8 cellular contexts compared by ENCODE assay signal in the genomic region with DNA sequence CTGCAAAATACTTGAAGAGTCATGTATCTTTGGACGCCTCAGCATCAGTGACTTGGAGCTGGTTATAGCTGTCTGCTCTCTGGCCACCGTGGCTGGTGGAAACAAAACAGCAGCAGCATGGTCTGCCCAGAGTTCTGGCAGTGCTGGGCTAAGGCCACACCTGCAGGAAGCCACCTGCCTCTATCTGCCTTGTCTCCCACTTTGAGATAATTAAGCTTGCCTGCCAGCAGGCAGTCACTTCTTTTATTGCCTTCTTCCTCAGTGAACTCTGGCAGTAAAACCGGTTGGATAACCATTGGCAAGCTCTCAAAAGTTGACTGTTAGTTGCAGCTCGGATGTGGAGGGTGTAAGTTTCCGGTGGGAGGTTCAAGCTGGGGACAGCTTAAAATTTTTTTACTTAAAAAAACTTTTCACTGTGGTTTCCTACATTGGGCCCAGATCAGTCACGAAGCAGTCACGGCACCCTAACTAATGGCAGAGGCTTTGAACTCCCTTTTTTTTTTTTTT. TPM values are rescaled to one million over a fixed set of nuclear protein-coding genes. Genes with fewer than 3 reads are reported as not detected.
DNase-seq lines count a peak whose midpoint lies in the region; ATAC-seq, FAIRE-seq and TF ChIP-seq lines count a peak whose summit lies in the region.

No MANE protein-coding gene starts in this region.

- peak overlapping the region; percentile 90 for H3K27ac Mint-ChIP-seq in activated CD4-positive, alpha-beta T cell treated with anti-CD3 and anti-CD28 coated beads for 36 hours

- H3K4me3 ChIP-seq in mucosa of rectum (ENCODE audit: low read length in 2 of 2): peak overlapping the region; percentile 10 to 33
- H3K4me3 ChIP-seq in subcutaneous abdominal adipose tissue (ENCODE audit: low read depth in 1 of 5, low read length in 5 of 5): peak overlapping the region; percentile 3 to 53 (median 41)

- H3K9me3 Mint-ChIP-seq in activated CD4-positive, alpha-beta T cell treated with anti-CD3 and anti-CD28 coated beads for 36 hours (ENCODE audit: low read depth): peaks cover 4% of the 10 kb centered on the region

- peak; percentile 67 for DNase-seq in GM10266 (ENCODE audit: extremely low spot score)
- peak; percentile 47 for DNase-seq in NCI-H146 treated with DMSO at 0.1 percent for 48 hours (lab: John Stamatoyannopoulos, UW; ENCODE audit: unreplicated experiment)
- DNase-seq in activated CD4-positive, alpha-beta T cell treated with anti-CD3 and anti-CD28 coated beads for 36 hours: peak; percentile 81
- peak; percentile 74 for DNase-seq in dermis blood vessel endothelial cell
- DNase-seq in D721Med (ENCODE audit: insufficient read length, low spot score): no peak

- no peaks in the 10 kb centered on the region for H3K27me3 Mint-ChIP-seq in activated CD4-positive, alpha-beta T cell treated with anti-CD3 and anti-CD28 coated beads for 36 hours

- H3K27me3 ChIP-seq in mucosa of rectum (ENCODE audit: control insufficient read depth in 2 of 2, insufficient read depth in 2 of 2, low read length in 2 of 2) (no peaks in the 10 kb centered on the region), subcutaneous abdominal adipose tissue (ENCODE audit: control insufficient read depth in 5 of 5, insufficient read depth in 4 of 5, low read length in 5 of 5) (no peaks in the 10 kb centered on the region)

- no peak for TF ChIP-seq CTCF in GM10266 (IDR thresholded peaks at IDR 0.05; ENCODE audit: control insufficient read depth, insufficient read depth, low read depth, missing control alignments)
- TF ChIP-seq CTCF in D721Med (IDR thresholded peaks at IDR 0.05; ENCODE audit: insufficient read depth, missing control alignments): no peak

- peak overlapping the region; percentile 58 for H3K4me3 Mint-ChIP-seq in activated CD4-positive, alpha-beta T cell treated with anti-CD3 and anti-CD28 coated beads for 36 hours

- intact Hi-C loops in activated CD4-positive, alpha-beta T cell treated with anti-CD3 and anti-CD28 coated beads for 36 hours (cut with DNase I, micrococcal nuclease): loop anchor here (1.0 to 10.0 kb wide), 6 partner anchors 25 to 336 kb away; partner anchors contain the start of genes IRGM (in 2 of the 2), TNIP1 (in 2 of the 2) and RPS14 (in 1 of the 2)

- POLR2A ChIA-PET in activated CD4-positive, alpha-beta T cell treated with anti-CD3 and anti-CD28 coated beads for 36 hours (lab: Charles Lee): interaction anchor here (0.6 to 1.7 kb wide), 5 partner anchors 25 to 418 kb away, joined by 3 to 11 read pairs (median 6); partner anchors contain the start of genes DCTN4, IRGM and RBM22

- FAIRE-seq in D721Med (lab: Jason Lieb, UNC): no peak

- peaks cover 34% of the 10 kb centered on the region for H3K36me3 Mint-ChIP-seq in activated CD4-positive, alpha-beta T cell treated with anti-CD3 and anti-CD28 coated beads for 36 hours (ENCODE audit: low read depth)

- CTCF ChIA-PET in activated CD4-positive, alpha-beta T cell treated with anti-CD3 and anti-CD28 coated beads for 36 hours (lab: Charles Lee): interaction anchor here (0.5 to 7.0 kb wide), 18 partner anchors 9 to 342 kb away, joined by 3 to 44 read pairs (median 4); partner anchors contain the start of genes DCTN4, IRGM and RBM22

- no peaks in the 10 kb centered on the region for H3K36me3 ChIP-seq in mucosa of rectum (ENCODE audit: control insufficient read depth in 2 of 2, insufficient read depth in 2 of 2, low read length in 2 of 2)
- no peaks in the 10 kb centered on the region for H3K36me3 ChIP-seq in subcutaneous abdominal adipose tissue (ENCODE audit: control insufficient read depth in 5 of 5, insufficient read depth in 5 of 5, low read length in 5 of 5)

- H3K4me1 Mint-ChIP-seq in activated CD4-positive, alpha-beta T cell treated with anti-CD3 and anti-CD28 coated beads for 36 hours: peaks cover 76% of the 10 kb centered on the region

- H3K27ac ChIP-seq in mucosa of rectum (ENCODE audit: low read depth in 2 of 2, low read length in 2 of 2) (peak overlapping the region; percentile 84 to 86), subcutaneous abdominal adipose tissue (ENCODE audit: low read depth, low read length) (peak overlapping the region; percentile 99)

- H3K4me1 ChIP-seq in mucosa of rectum (ENCODE audit: control insufficient read depth in 2 of 2, insufficient read depth in 2 of 2, low read length in 2 of 2) (peaks cover 43 to 47% of the 10 kb centered on the region in 2 donors), subcutaneous abdominal adipose tissue (ENCODE audit: control insufficient read depth in 5 of 5, insufficient read depth in 5 of 5, low read length in 5 of 5) (peaks cover 32 to 85% (median 82%) of the 10 kb centered on the region in 5 donors)

- ATAC-seq in HG02571 (IDR thresholded peaks at IDR 0.05; ENCODE audit: unreplicated experiment): peak; percentile 31
- ATAC-seq in activated CD4-positive, alpha-beta T cell treated with anti-CD3 and anti-CD28 coated beads for 36 hours: peak; percentile 79

- no peaks in the 10 kb centered on the region for H3K9me3 ChIP-seq in mucosa of rectum (ENCODE audit: control insufficient read depth in 2 of 2, low read length in 2 of 2)
- no peaks in the 10 kb centered on the region for H3K9me3 ChIP-seq in subcutaneous abdominal adipose tissue (ENCODE audit: control insufficient read depth in 5 of 5, low read length in 5 of 5)

- H3K9ac ChIP-seq in mucosa of rectum (ENCODE audit: low read depth in 1 of 2, low read length in 2 of 2): peak overlapping the region; percentile 42 to 60
- peak overlapping the region; percentile 60 to 88 (median 67) for H3K9ac ChIP-seq in subcutaneous abdominal adipose tissue (ENCODE audit: low read length in 5 of 5)

RNA-seq across cellular contexts. Expression of gene SMIM3, which starts 4.9 kb away (rescaled TPM):
- total RNA-seq in activated CD4-positive, alpha-beta T cell treated with anti-CD3 and anti-CD28 coated beads for 36 hours: 10 to 100 TPM; 16.8 to 16.9 TPM
- total RNA-seq in dermis blood vessel endothelial cell: 3.5 and 4.1 TPM in 2 replicates

RNA-seq across cellular contexts. Expression of gene DCTN4, which starts 24.7 kb away (rescaled TPM):
- total RNA-seq in activated CD4-positive, alpha-beta T cell treated with anti-CD3 and anti-CD28 coated beads for 36 hours: 10 to 100 TPM; 31.7 to 49.0 TPM
- total RNA-seq in dermis blood vessel endothelial cell: 33.7 and 48.0 TPM in 2 replicates
